18 cellular contexts compared by ENCODE assay signal in the genomic region with DNA sequence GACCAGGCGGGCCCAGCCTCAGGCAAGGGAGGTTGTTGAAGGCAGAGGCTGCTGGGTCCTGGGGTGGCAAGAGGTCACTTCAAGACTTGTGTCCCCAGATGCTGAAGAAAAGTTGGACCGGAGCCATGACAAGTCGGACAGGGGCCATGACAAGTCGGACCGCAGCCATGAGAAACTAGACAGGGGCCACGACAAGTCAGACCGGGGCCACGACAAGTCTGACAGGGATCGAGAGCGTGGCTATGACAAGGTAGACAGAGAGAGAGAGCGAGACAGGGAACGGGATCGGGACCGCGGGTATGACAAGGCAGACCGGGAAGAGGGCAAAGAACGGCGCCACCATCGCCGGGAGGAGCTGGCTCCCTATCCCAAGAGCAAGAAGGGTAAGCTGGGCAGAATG. TPM values are rescaled to one million over a fixed set of nuclear protein-coding genes. Genes with fewer than 3 reads are reported as not detected.
DNase-seq lines count a peak whose midpoint lies in the region; ATAC-seq and TF ChIP-seq lines count a peak whose summit lies in the region.
"Had no signal": no experiment of that assay in that cellular context is flagged by ENCODE, and none has a peak within 500 bp of the region (broad histone marks: within the 10 kb centered on the region; RNA-seq: fewer than 3 reads in every experiment).

No MANE protein-coding gene starts in this region.

- H3K4me3 ChIP-seq in PC-3 (ENCODE audit: low read length), result no peak overlapping the region
- H3K4me3 ChIP-seq: BLaER1 treated with 17β-estradiol and CSF1 and Interleukin-3, amounts not matched to agents 10 nM and 100 nM had no signal

- peaks cover 9% of the 10 kb centered on the region for H3K4me1 Mint-ChIP-seq in activated T-cell treated with anti-CD3 and anti-CD28 coated beads, Interleukin-2, amount 50 U/mL, for 24 hours (ENCODE audit: low read depth)
- peaks cover 2% of the 10 kb centered on the region for H3K4me1 Mint-ChIP-seq in activated T-cell treated with anti-CD3 and anti-CD28 coated beads, Interleukin-2, amount 50 U/mL, for 4 hours (ENCODE audit: low read depth)
- H3K4me1 Mint-ChIP-seq in stimulated activated naive B cell treated with anti-CD40 and anti-IgM and Interleukin-4, amounts not matched to agents 10 μg/mL and 1 μg/mL and 100 μg/mL, for 72 hours, result no peaks in the 10 kb centered on the region
- peaks cover 6% of the 10 kb centered on the region for H3K4me1 Mint-ChIP-seq in activated CD8-positive, alpha-beta memory T cell treated with anti-CD3 and anti-CD28 coated beads, Interleukin-2, amount 10 ng/mL, durations not matched to agents 7 days and 5 days

- POLR2A ChIA-PET in PC-3 (lab: Charles Lee; ENCODE audit: unreplicated experiment), result no interaction called here

- no peak for ATAC-seq in activated T-cell treated with anti-CD3 and anti-CD28 coated beads, Interleukin-2, amount 50 U/mL, for 4 hours
- no peak for ATAC-seq in PC-3
- no peak for ATAC-seq in stimulated activated naive B cell treated with anti-CD40 and anti-IgM and Interleukin-4, amounts not matched to agents 10 μg/mL and 1 μg/mL and 100 μg/mL, for 72 hours (replicated peaks)
- no peak for ATAC-seq in activated CD8-positive, alpha-beta memory T cell treated with anti-CD3 and anti-CD28 coated beads, Interleukin-2, amount 10 ng/mL, durations not matched to agents 7 days and 5 days

- peaks cover 10% of the 10 kb centered on the region for H3K4me1 ChIP-seq in PC-3 (ENCODE audit: insufficient read depth, low read length)

- no peak for DNase-seq in activated T-cell treated with anti-CD3 and anti-CD28 coated beads, Interleukin-2, amount 50 U/mL, for 24 hours
- no peak for DNase-seq in activated T-cell treated with anti-CD3 and anti-CD28 coated beads, Interleukin-2, amount 50 U/mL, for 4 hours
- DNase-seq in PC-3, result no peak
- DNase-seq in ecto neural progenitor cell (ENCODE audit: low spot score), result peak; percentile 33
- no peak for DNase-seq in stimulated activated naive B cell treated with anti-CD40 and anti-IgM and Interleukin-4, amounts not matched to agents 10 μg/mL and 1 μg/mL and 100 μg/mL, for 72 hours
- DNase-seq in stimulated activated CD4-positive, alpha-beta T cell treated with anti-CD3 and anti-CD28 coated beads, Interleukin-12 subunit alpha, Interleukin-12 subunit beta, amount 100 ng/mL, for 4 hours, result no peak
- no peak for DNase-seq in activated CD8-positive, alpha-beta memory T cell treated with anti-CD3 and anti-CD28 coated beads, Interleukin-2, amount 10 ng/mL, durations not matched to agents 7 days and 5 days
- DNase-seq in activated CD4-positive, alpha-beta T cell treated with anti-CD3 and anti-CD28 coated beads, Interleukin-2, amount 50 U/mL, for 1 hour, result no peak
- DNase-seq: EL, H9, NCI-H1105 treated with DMSO at 0.1 percent for 48 hours, NCI-H1694 treated with DMSO at 0.1 percent for 48 hours, NCI-H2107, NCI-H345, NCI-H69, SHP77 treated with DMSO at 0.1 percent for 48 hours had no signal

- no peaks in the 10 kb centered on the region for H3K27me3 ChIP-seq in PC-3 (ENCODE audit: low read length)

- peaks cover 35% of the 10 kb centered on the region for H3K79me2 ChIP-seq in PC-3 (ENCODE audit: low read length)

- TF ChIP-seq CTCF in PC-3 (conservative IDR thresholded peaks at IDR 0.05; ENCODE audit: low read depth, low read length), result no peak

- H3F3A ChIP-seq in PC-3 (ENCODE audit: low read length, unreplicated experiment), result no peaks in the 10 kb centered on the region

- peaks cover 72% of the 10 kb centered on the region for H3K36me3 Mint-ChIP-seq in activated T-cell treated with anti-CD3 and anti-CD28 coated beads, Interleukin-2, amount 50 U/mL, for 24 hours (ENCODE audit: low read depth)
- no peaks in the 10 kb centered on the region for H3K36me3 Mint-ChIP-seq in activated T-cell treated with anti-CD3 and anti-CD28 coated beads, Interleukin-2, amount 50 U/mL, for 4 hours (ENCODE audit: insufficient read depth)
- peaks cover 12 to 20% of the 10 kb centered on the region in 2 donors for H3K36me3 Mint-ChIP-seq in stimulated activated naive B cell treated with anti-CD40 and anti-IgM and Interleukin-4, amounts not matched to agents 10 μg/mL and 1 μg/mL and 100 μg/mL, for 72 hours
- peaks cover 9% of the 10 kb centered on the region for H3K36me3 Mint-ChIP-seq in activated CD8-positive, alpha-beta memory T cell treated with anti-CD3 and anti-CD28 coated beads, Interleukin-2, amount 10 ng/mL, durations not matched to agents 7 days and 5 days

- H3K9me2 ChIP-seq in PC-3 (replicated peaks; ENCODE audit: low read length), result no peaks in the 10 kb centered on the region

- TSS peak; percentile 2 for BruUV-seq in PC-3 (replicated peaks; lab: Mats Ljungman, UMichigan)

- H3K9ac ChIP-seq in PC-3 (ENCODE audit: low read length), result no peak overlapping the region
- H3K9ac ChIP-seq: BLaER1 treated with 17β-estradiol and CSF1 and Interleukin-3, amounts not matched to agents 10 nM and 100 nM had no signal

- no peak overlapping the region for H3K27ac ChIP-seq in PC-3 (ENCODE audit: low read length)
- H3K27ac ChIP-seq: BLaER1 treated with 17β-estradiol and CSF1 and Interleukin-3, amounts not matched to agents 10 nM and 100 nM had no signal

- no peak overlapping the region for H3K4me2 ChIP-seq in PC-3 (ENCODE audit: low read length)
- H3K4me2 ChIP-seq: BLaER1 treated with 17β-estradiol and CSF1 and Interleukin-3, amounts not matched to agents 10 nM and 100 nM had no signal

- peaks cover 19% of the 10 kb centered on the region for H3K27me3 Mint-ChIP-seq in activated T-cell treated with anti-CD3 and anti-CD28 coated beads, Interleukin-2, amount 50 U/mL, for 24 hours
- no peaks in the 10 kb centered on the region for H3K27me3 Mint-ChIP-seq in activated T-cell treated with anti-CD3 and anti-CD28 coated beads, Interleukin-2, amount 50 U/mL, for 4 hours (ENCODE audit: low read depth)
- peaks cover 0 to 5% of the 10 kb centered on the region in 2 donors for H3K27me3 Mint-ChIP-seq in stimulated activated naive B cell treated with anti-CD40 and anti-IgM and Interleukin-4, amounts not matched to agents 10 μg/mL and 1 μg/mL and 100 μg/mL, for 72 hours
- H3K27me3 Mint-ChIP-seq in activated CD8-positive, alpha-beta memory T cell treated with anti-CD3 and anti-CD28 coated beads, Interleukin-2, amount 10 ng/mL, durations not matched to agents 7 days and 5 days, result no peaks in the 10 kb centered on the region
- H3K27me3 Mint-ChIP-seq: IgD-negative memory B cell had no signal

- peaks cover 6% of the 10 kb centered on the region for H3K36me3 ChIP-seq in PC-3 (ENCODE audit: low read depth, low read length)

- CTCF ChIA-PET in PC-3 (lab: Charles Lee), result no interaction called here
- CTCF ChIA-PET in activated CD8-positive, alpha-beta memory T cell treated with anti-CD3 and anti-CD28 coated beads, Interleukin-2, amount 10 ng/mL, durations not matched to agents 7 days and 5 days (lab: Charles Lee), result no interaction called here

- no peaks in the 10 kb centered on the region for H3K9me3 Mint-ChIP-seq in activated T-cell treated with anti-CD3 and anti-CD28 coated beads, Interleukin-2, amount 50 U/mL, for 24 hours
- no peaks in the 10 kb centered on the region for H3K9me3 Mint-ChIP-seq in activated T-cell treated with anti-CD3 and anti-CD28 coated beads, Interleukin-2, amount 50 U/mL, for 4 hours
- no peaks in the 10 kb centered on the region for H3K9me3 Mint-ChIP-seq in stimulated activated naive B cell treated with anti-CD40 and anti-IgM and Interleukin-4, amounts not matched to agents 10 μg/mL and 1 μg/mL and 100 μg/mL, for 72 hours
- H3K9me3 Mint-ChIP-seq in activated CD8-positive, alpha-beta memory T cell treated with anti-CD3 and anti-CD28 coated beads, Interleukin-2, amount 10 ng/mL, durations not matched to agents 7 days and 5 days (ENCODE audit: low read depth), result no peaks in the 10 kb centered on the region
- H3K9me3 Mint-ChIP-seq: IgD-negative memory B cell had no signal

- no peak overlapping the region for H2AFZ ChIP-seq in PC-3 (ENCODE audit: low read length)

- peak overlapping the region; percentile 44 for H3K27ac Mint-ChIP-seq in activated T-cell treated with anti-CD3 and anti-CD28 coated beads, Interleukin-2, amount 50 U/mL, for 24 hours
- H3K27ac Mint-ChIP-seq in stimulated activated naive B cell treated with anti-CD40 and anti-IgM and Interleukin-4, amounts not matched to agents 10 μg/mL and 1 μg/mL and 100 μg/mL, for 72 hours, result peak overlapping the region; percentile 38
- H3K27ac Mint-ChIP-seq in activated CD8-positive, alpha-beta memory T cell treated with anti-CD3 and anti-CD28 coated beads, Interleukin-2, amount 10 ng/mL, durations not matched to agents 7 days and 5 days, result no peak overlapping the region
- H3K27ac Mint-ChIP-seq: H9 had no signal

- no peaks in the 10 kb centered on the region for H4K20me1 ChIP-seq in PC-3 (ENCODE audit: low read length)

- H3K9me3 ChIP-seq in PC-3 (ENCODE audit: low read length), result no peaks in the 10 kb centered on the region

- no peak overlapping the region for H3K4me3 Mint-ChIP-seq in activated T-cell treated with anti-CD3 and anti-CD28 coated beads, Interleukin-2, amount 50 U/mL, for 24 hours
- H3K4me3 Mint-ChIP-seq in activated T-cell treated with anti-CD3 and anti-CD28 coated beads, Interleukin-2, amount 50 U/mL, for 4 hours, result no peak overlapping the region
- H3K4me3 Mint-ChIP-seq in stimulated activated naive B cell treated with anti-CD40 and anti-IgM and Interleukin-4, amounts not matched to agents 10 μg/mL and 1 μg/mL and 100 μg/mL, for 72 hours, result no peak overlapping the region
- no peak overlapping the region for H3K4me3 Mint-ChIP-seq in activated CD8-positive, alpha-beta memory T cell treated with anti-CD3 and anti-CD28 coated beads, Interleukin-2, amount 10 ng/mL, durations not matched to agents 7 days and 5 days
- H3K4me3 Mint-ChIP-seq: H9 had no signal

- intact Hi-C loops in PC-3 (cut with micrococcal nuclease), result no loop called here

RNA-seq across cellular contexts. Expression of gene PQBP1, which starts 4.4 kb away (rescaled TPM):
- 100 to 1,000 TPM; 130 to 147 (median 139) TPM for total RNA-seq in activated T-cell treated with anti-CD3 and anti-CD28 coated beads, Interleukin-2, amount 50 U/mL, for 4 hours
- 189 and 241 TPM in 2 replicates for total RNA-seq in PC-3 (2014; rRNA removed)
- 10 to 100 TPM; 65.1 to 86.9 TPM for total RNA-seq in activated CD8-positive, alpha-beta memory T cell treated with anti-CD3 and anti-CD28 coated beads, Interleukin-2, amount 10 ng/mL, durations not matched to agents 7 days and 5 days

RNA-seq across cellular contexts. Expression of gene TIMM17B, which starts 4.6 kb away (rescaled TPM):
- 100 to 1,000 TPM in 2 of 3 donors, 10 to 100 TPM in 1; 92.7 to 107 (median 102) TPM for total RNA-seq in activated T-cell treated with anti-CD3 and anti-CD28 coated beads, Interleukin-2, amount 50 U/mL, for 4 hours
- 101 and 119 TPM in 2 replicates for total RNA-seq in PC-3 (2014; rRNA removed)
- 10 to 100 TPM; 52.9 to 53.2 TPM for total RNA-seq in activated CD8-positive, alpha-beta memory T cell treated with anti-CD3 and anti-CD28 coated beads, Interleukin-2, amount 10 ng/mL, durations not matched to agents 7 days and 5 days

RNA-seq across cellular contexts. Expression of gene SLC35A2, which starts 9.3 kb away (rescaled TPM):
- 10 to 100 TPM; 23.1 to 31.5 (median 30.6) TPM for total RNA-seq in activated T-cell treated with anti-CD3 and anti-CD28 coated beads, Interleukin-2, amount 50 U/mL, for 4 hours
- total RNA-seq in PC-3 (2014; rRNA removed), result 46.6 and 46.8 TPM in 2 replicates
- 10 to 100 TPM; 13.0 to 21.0 TPM for total RNA-seq in activated CD8-positive, alpha-beta memory T cell treated with anti-CD3 and anti-CD28 coated beads, Interleukin-2, amount 10 ng/mL, durations not matched to agents 7 days and 5 days

RNA-seq across cellular contexts. Expression of gene PIM2, which starts 16.7 kb away (rescaled TPM):
- 100 to 1,000 TPM; 197 to 279 (median 270) TPM for total RNA-seq in activated T-cell treated with anti-CD3 and anti-CD28 coated beads, Interleukin-2, amount 50 U/mL, for 4 hours
- 24.1 and 25.6 TPM in 2 replicates for total RNA-seq in PC-3 (2014; rRNA removed)
- total RNA-seq in activated CD8-positive, alpha-beta memory T cell treated with anti-CD3 and anti-CD28 coated beads, Interleukin-2, amount 10 ng/mL, durations not matched to agents 7 days and 5 days, result 100 to 1,000 TPM; 168 to 252 TPM

RNA-seq across cellular contexts. Expression of gene OTUD5, which starts 55.3 kb away (rescaled TPM):
- 10 to 100 TPM; 55.5 to 65.2 (median 57.8) TPM for total RNA-seq in activated T-cell treated with anti-CD3 and anti-CD28 coated beads, Interleukin-2, amount 50 U/mL, for 4 hours
- 41.4 and 50.9 TPM in 2 replicates for total RNA-seq in PC-3 (2014; rRNA removed)
- total RNA-seq in activated CD8-positive, alpha-beta memory T cell treated with anti-CD3 and anti-CD28 coated beads, Interleukin-2, amount 10 ng/mL, durations not matched to agents 7 days and 5 days, result 10 to 100 TPM; 56.9 to 65.2 TPM
